ENCODE assay signal across 1 cellular context in the genomic region with DNA sequence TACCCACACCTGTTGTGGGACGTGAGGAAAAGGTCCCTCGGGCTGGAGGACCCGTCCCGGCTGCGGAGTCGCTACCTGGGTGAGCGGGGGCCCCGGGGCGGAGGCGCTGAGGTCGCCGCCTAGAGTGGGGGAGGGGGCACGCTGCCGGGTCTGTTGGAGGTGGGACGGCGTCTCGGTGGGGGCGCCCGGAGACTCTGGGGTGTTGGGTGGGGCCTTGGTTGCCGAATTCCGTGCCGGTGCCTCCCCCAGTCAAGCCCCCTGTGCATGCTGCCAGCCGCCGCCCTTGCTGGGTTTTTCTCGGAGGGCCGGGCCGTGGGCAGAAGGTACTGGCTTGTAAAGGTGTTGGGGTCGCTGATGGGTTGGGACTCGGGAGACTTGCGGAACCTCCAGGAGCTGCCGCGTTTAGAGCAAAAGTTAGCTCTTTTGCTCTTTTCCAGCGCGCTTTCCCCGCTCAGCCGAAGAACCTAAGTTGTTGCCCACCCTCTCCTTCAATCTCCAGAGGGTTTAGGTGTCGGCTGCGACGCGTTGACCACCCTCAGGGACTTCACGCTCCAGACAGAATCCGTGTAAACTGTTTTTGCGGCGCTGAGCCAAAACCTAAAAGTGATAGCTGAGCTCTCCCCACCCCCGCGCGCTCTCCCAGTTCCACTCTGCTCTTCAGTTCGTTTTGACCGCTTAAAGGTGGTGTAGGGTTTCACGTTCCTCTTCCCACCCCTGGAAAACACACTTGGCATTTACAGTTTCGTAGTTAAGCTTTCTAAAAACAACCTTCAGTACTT.
TF ChIP-seq lines count a peak whose summit lies in the region.

Gene MPC2 (minus strand): TSS at position 143 of the 779 bp plus-strand sequence. CDS start 1,231 bp downstream, outside the sequence.

TF ChIP-seq in K562, 482 proteins besides CTCF, POLR2A, EP300 and RAD21 (continued from another document and continues in another):
- TF ChIP-seq ZNF407 (IDR thresholded peaks at IDR 0.05; ENCODE audit: low read depth), result 0 out of 2 replicates have a peak, but pooled peaks have one; percentile 50
- peak; percentile 64; the same call in 1 of the 2 replicates for TF ChIP-seq PML (IDR thresholded peaks at IDR 0.05; ENCODE audit: low read length)
- TF ChIP-seq PRMT5 (CRISPR knock-in tag; IDR thresholded peaks at IDR 0.05), result no peak
- TF ChIP-seq GABPA (tag; conservative IDR thresholded peaks at IDR 0.05; ENCODE audit: low read depth), result no peak
- 0 out of 2 replicates have a peak, but pooled peaks have one; percentile 54 for TF ChIP-seq SMAD4 (CRISPR knock-in tag; conservative IDR thresholded peaks at IDR 0.05)
- TF ChIP-seq RFX7 (CRISPR knock-in tag; IDR thresholded peaks at IDR 0.05), result no peak
- TF ChIP-seq, protein P1, sequence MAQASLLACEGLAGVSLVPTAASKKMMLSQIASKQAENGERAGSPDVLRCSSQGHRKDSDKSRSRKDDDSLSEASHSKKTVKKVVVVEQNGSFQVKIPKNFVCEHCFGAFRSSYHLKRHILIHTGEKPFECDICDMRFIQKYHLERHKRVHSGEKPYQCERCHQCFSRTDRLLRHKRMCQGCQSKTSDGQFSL (CRISPR knock-in tag; IDR thresholded peaks at IDR 0.05), result peak; percentile 3
- TF ChIP-seq, protein P1 (tag; IDR thresholded peaks at IDR 0.05), result no peak; a peak in 1 of 4 replicates
- peak; percentile 73; the same call in 1 of the 2 replicates for TF ChIP-seq MTA3 (IDR thresholded peaks at IDR 0.05; ENCODE audit: borderline replicate concordance)
- TF ChIP-seq, protein P2, sequence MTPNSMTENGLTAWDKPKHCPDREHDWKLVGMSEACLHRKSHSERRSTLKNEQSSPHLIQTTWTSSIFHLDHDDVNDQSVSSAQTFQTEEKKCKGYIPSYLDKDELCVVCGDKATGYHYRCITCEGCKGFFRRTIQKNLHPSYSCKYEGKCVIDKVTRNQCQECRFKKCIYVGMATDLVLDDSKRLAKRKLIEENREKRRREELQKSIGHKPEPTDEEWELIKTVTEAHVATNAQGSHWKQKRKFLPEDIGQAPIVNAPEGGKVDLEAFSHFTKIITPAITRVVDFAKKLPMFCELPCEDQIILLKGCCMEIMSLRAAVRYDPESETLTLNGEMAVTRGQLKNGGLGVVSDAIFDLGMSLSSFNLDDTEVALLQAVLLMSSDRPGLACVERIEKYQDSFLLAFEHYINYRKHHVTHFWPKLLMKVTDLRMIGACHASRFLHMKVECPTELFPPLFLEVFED (CRISPR knock-in tag; conservative IDR thresholded peaks at IDR 0.05), result no peak
- TF ChIP-seq RNF2 (IDR thresholded peaks at IDR 0.05), result peak; percentile 51
- no peak for TF ChIP-seq TRIM24 (IDR thresholded peaks at IDR 0.05)
- TF ChIP-seq ZEB2 (IDR thresholded peaks at IDR 0.05), result 0 out of 2 replicates have a peak, but pooled peaks have one; percentile 44
- no peak for TF ChIP-seq RUNX1 (IDR thresholded peaks at IDR 0.05; ENCODE audit: low read depth)
- 0 out of 2 replicates have a peak, but pooled peaks have one; percentile 6 for TF ChIP-seq NFE2 (IDR thresholded peaks at IDR 0.05; ENCODE audit: low read depth)
- TF ChIP-seq LEF1 (IDR thresholded peaks at IDR 0.05), result peak; percentile 50
- no peak for TF ChIP-seq GTF2A2 (tag; IDR thresholded peaks at IDR 0.05)
- TF ChIP-seq SMAD2 (IDR thresholded peaks at IDR 0.05; ENCODE audit: low read depth, low read length), result no peak
- peak; percentile 52 for TF ChIP-seq NCOR1 (IDR thresholded peaks at IDR 0.05)
- TF ChIP-seq GTF3C2 (IDR thresholded peaks at IDR 0.05; ENCODE audit: borderline replicate concordance, extremely low read depth, insufficient read length), result no peak
- no peak for TF ChIP-seq DIDO1 (tag; IDR thresholded peaks at IDR 0.05; ENCODE audit: low read depth)
- no peak; the same call in 1 of the 2 replicates for TF ChIP-seq STAT5A (IDR thresholded peaks at IDR 0.05; ENCODE audit: borderline replicate concordance, low read length)
- TF ChIP-seq ZNF224 (CRISPR knock-in tag; IDR thresholded peaks at IDR 0.05), result no peak
- no peak for TF ChIP-seq NONO (IDR thresholded peaks at IDR 0.05; ENCODE audit: low read depth in 2 of 2, low read length in 1 of 2)
- no peak for TF ChIP-seq GABPB2 (CRISPR knock-in tag; conservative IDR thresholded peaks at IDR 0.05)
- no peak; the same call in 1 of the 2 replicates for TF ChIP-seq TOE1 (IDR thresholded peaks at IDR 0.05; ENCODE audit: borderline replicate concordance)
- no peak for TF ChIP-seq TOE1 (CRISPR knock-in tag; IDR thresholded peaks at IDR 0.05; ENCODE audit: borderline replicate concordance, low read depth)
- TF ChIP-seq, protein P3, sequence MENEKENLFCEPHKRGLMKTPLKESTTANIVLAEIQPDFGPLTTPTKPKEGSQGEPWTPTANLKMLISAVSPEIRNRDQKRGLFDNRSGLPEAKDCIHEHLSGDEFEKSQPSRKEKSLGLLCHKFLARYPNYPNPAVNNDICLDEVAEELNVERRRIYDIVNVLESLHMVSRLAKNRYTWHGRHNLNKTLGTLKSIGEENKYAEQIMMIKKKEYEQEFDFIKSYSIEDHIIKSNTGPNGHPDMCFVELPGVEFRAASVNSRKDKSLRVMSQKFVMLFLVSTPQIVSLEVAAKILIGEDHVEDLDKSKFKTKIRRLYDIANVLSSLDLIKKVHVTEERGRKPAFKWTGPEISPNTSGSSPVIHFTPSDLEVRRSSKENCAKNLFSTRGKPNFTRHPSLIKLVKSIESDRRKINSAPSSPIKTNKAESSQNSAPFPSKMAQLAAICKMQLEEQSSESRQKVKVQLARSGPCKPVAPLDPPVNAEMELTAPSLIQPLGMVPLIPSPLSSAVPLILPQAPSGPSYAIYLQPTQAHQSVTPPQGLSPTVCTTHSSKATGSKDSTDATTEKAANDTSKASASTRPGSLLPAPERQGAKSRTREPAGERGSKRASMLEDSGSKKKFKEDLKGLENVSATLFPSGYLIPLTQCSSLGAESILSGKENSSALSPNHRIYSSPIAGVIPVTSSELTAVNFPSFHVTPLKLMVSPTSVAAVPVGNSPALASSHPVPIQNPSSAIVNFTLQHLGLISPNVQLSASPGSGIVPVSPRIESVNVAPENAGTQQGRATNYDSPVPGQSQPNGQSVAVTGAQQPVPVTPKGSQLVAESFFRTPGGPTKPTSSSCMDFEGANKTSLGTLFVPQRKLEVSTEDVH (IDR thresholded peaks at IDR 0.05; ENCODE audit: low read depth, partially characterized antibody), result peak; percentile 23
- TF ChIP-seq KAT7 (CRISPR knock-in tag; IDR thresholded peaks at IDR 0.05; ENCODE audit: borderline replicate concordance), result peak; percentile 23
- TF ChIP-seq TCFL5 (CRISPR knock-in tag; conservative IDR thresholded peaks at IDR 0.05), result no peak
- no peak for TF ChIP-seq SNIP1 (IDR thresholded peaks at IDR 0.05; ENCODE audit: low read depth)
- no peak for TF ChIP-seq ESRRB (CRISPR knock-in tag; IDR thresholded peaks at IDR 0.05; ENCODE audit: borderline replicate concordance)
- TF ChIP-seq, protein P4, sequence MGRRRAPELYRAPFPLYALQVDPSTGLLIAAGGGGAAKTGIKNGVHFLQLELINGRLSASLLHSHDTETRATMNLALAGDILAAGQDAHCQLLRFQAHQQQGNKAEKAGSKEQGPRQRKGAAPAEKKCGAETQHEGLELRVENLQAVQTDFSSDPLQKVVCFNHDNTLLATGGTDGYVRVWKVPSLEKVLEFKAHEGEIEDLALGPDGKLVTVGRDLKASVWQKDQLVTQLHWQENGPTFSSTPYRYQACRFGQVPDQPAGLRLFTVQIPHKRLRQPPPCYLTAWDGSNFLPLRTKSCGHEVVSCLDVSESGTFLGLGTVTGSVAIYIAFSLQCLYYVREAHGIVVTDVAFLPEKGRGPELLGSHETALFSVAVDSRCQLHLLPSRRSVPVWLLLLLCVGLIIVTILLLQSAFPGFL (CRISPR knock-in tag; IDR thresholded peaks at IDR 0.05), result peak; percentile 73; the same call in 1 of the 2 replicates
- TF ChIP-seq MTA2 (IDR thresholded peaks at IDR 0.05; ENCODE audit: low read depth), result peak; percentile 26; the same call in 1 of the 2 replicates
- TF ChIP-seq, protein P5, sequence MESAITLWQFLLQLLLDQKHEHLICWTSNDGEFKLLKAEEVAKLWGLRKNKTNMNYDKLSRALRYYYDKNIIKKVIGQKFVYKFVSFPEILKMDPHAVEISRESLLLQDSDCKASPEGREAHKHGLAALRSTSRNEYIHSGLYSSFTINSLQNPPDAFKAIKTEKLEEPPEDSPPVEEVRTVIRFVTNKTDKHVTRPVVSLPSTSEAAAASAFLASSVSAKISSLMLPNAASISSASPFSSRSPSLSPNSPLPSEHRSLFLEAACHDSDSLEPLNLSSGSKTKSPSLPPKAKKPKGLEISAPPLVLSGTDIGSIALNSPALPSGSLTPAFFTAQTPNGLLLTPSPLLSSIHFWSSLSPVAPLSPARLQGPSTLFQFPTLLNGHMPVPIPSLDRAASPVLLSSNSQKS (CRISPR knock-in tag; IDR thresholded peaks at IDR 0.05), result no peak
- peak; percentile 75 for TF ChIP-seq POLR2B (IDR thresholded peaks at IDR 0.05; ENCODE audit: low read depth, partially characterized antibody)
- TF ChIP-seq CREB3L1 (IDR thresholded peaks at IDR 0.05; ENCODE audit: borderline replicate concordance, low read depth), result no peak
